ENCODE assay signal across 1 cellular context in genomic region chr10:69631566-69631965, GRCh38.
TF ChIP-seq lines count a peak whose summit lies in the region.

No MANE protein-coding gene starts in this region.

TF ChIP-seq in HCT116, 20 proteins besides CTCF, POLR2A, EP300 and RAD21 (continued from another document):
- no peak for TF ChIP-seq REST (IDR thresholded peaks at IDR 0.05; ENCODE audit: low read depth)
